ENCODE assay signal across 33 cellular contexts in genomic region chrX:105211051-105211575, GRCh38. TPM values are rescaled to one million over a fixed set of nuclear protein-coding genes. Genes with fewer than 3 reads are reported as not detected.
"Had no signal": no experiment of that assay in that cellular context is flagged by ENCODE, and none has a peak within 500 bp of the region (broad histone marks: within the 10 kb centered on the region; RNA-seq: fewer than 3 reads in every experiment).

No MANE protein-coding gene starts in this region.

- H3K36me3 ChIP-seq: esophagus muscularis mucosa, pancreas, prostate gland, suprapubic skin, tibial artery had no signal

- H3K4me3 ChIP-seq: body of pancreas, coronary artery, esophagus muscularis mucosa, hepatocyte, pancreas, prostate gland, suprapubic skin, tibial artery had no signal

- H3K9me3 ChIP-seq: body of pancreas, pancreas, prostate gland, suprapubic skin had no signal

- H3K27ac ChIP-seq: body of pancreas, coronary artery, esophagus muscularis mucosa, hepatocyte, pancreas, prostate gland, suprapubic skin, tibial artery had no signal

- FAIRE-seq: endothelial cell of umbilical vein, frontal cortex, pancreas had no signal

- H3K27me3 ChIP-seq: body of pancreas, esophagus muscularis mucosa, hepatocyte, pancreas, suprapubic skin, tibial artery had no signal

- DNase-seq: activated CD4-positive, alpha-beta memory T cell treated with anti-CD3 and anti-CD28 coated beads, Interleukin-2, amount 10 ng/mL, durations not matched to agents 7 days and 5 days; activated CD4-positive, alpha-beta T cell treated with anti-CD3 and anti-CD28 coated beads, Interleukin-2, amount 10 ng/mL, durations not matched to agents 7 days and 5 days; activated CD4-positive, CD25-positive, alpha-beta regulatory T cell treated with anti-CD3 and anti-CD28 coated beads, Interleukin-2, amount 50 U/mL, for 72 hours; activated CD8-positive, alpha-beta memory T cell treated with anti-CD3 and anti-CD28 coated beads, Interleukin-2, amount 50 U/mL, for 48 hours; activated gamma-delta T cell; activated naive CD8-positive, alpha-beta T cell treated with anti-CD3 and anti-CD28 coated beads, Interleukin-2, amount 50 U/mL, for 24 hours; activated T-cell treated with anti-CD3 and anti-CD28 coated beads, Interleukin-2, amount 50 U/mL, for 24 hours; aorta; body of pancreas; glutamatergic neuron; islet precursor cell; left colon; mesenchymal stem cell; naive thymus-derived CD8-positive, alpha-beta T cell; nucleus accumbens; pancreas; stimulated activated CD4-positive, alpha-beta T cell treated with anti-CD3 and anti-CD28 coated beads, Interleukin-15, amount 100 ng/mL, for 24 hours; stimulated activated CD4-positive, alpha-beta T cell treated with anti-CD3 and anti-CD28 coated beads, Interleukin-2, amount 100 ng/mL, for 24 hours; stimulated activated naive CD4-positive, alpha-beta T cell; T-helper 17 cell; tibial artery had no signal

- H3K4me1 ChIP-seq: body of pancreas, esophagus muscularis mucosa, pancreas, prostate gland, suprapubic skin, tibial artery had no signal

RNA-seq across cellular contexts. Expression of gene TEX13A, which starts 9.4 kb away (rescaled TPM):
- total RNA-seq: activated CD4-positive, alpha-beta memory T cell treated with anti-CD3 and anti-CD28 coated beads, Interleukin-2, amount 10 ng/mL, durations not matched to agents 7 days and 5 days; activated CD4-positive, alpha-beta T cell treated with anti-CD3 and anti-CD28 coated beads, Interleukin-2, amount 10 ng/mL, durations not matched to agents 7 days and 5 days; aorta; body of pancreas; cardiac septum; cerebellum; endothelial cell of umbilical vein; esophagus muscularis mucosa; frontal cortex; hepatocyte; left colon; liver; naive thymus-derived CD8-positive, alpha-beta T cell; neural crest cell; pancreas; suprapubic skin; T-helper 17 cell; ureter had no signal
- polyA plus RNA-seq: aorta; endothelial cell of umbilical vein; hepatocyte; liver; naive thymus-derived CD8-positive, alpha-beta T cell; pancreas had no signal
